Comparison of ENCODE assay signal across 1 cellular context in the genomic region with DNA sequence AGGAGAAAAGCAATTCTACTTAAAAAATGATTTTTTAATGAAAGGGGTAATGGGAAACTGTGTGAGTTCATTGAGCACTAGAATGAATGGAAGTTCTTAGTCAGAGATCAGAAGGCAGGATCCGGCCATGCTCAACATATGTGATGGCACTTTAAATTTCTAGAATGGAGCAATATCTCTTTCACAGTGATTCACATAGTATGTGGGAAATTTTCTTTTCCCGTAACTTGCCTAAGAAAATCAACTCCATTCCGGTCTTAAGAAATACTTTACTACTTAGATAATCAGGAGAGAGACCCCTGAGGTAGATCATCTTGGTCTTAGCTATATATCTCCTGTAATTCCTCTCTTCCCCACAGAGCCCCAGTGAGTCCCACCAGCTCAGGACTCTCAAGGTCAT.
TF ChIP-seq lines count a peak whose summit lies in the region.

No MANE protein-coding gene starts in this region.

TF ChIP-seq in HepG2, 621 proteins besides CTCF, POLR2A, EP300 and RAD21 (continued from another document):
- TF ChIP-seq, protein P1, sequence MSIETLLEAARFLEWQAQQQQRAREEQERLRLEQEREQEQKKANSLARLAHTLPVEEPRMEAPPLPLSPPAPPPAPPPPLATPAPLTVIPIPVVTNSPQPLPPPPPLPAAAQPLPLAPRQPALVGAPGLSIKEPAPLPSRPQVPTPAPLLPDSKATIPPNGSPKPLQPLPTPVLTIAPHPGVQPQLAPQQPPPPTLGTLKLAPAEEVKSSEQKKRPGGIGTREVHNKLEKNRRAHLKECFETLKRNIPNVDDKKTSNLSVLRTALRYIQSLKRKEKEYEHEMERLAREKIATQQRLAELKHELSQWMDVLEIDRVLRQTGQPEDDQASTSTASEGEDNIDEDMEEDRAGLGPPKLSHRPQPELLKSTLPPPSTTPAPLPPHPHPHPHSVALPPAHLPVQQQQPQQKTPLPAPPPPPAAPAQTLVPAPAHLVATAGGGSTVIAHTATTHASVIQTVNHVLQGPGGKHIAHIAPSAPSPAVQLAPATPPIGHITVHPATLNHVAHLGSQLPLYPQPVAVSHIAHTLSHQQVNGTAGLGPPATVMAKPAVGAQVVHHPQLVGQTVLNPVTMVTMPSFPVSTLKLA (IDR thresholded peaks at IDR 0.05): no peak
- TF ChIP-seq, protein P2, sequence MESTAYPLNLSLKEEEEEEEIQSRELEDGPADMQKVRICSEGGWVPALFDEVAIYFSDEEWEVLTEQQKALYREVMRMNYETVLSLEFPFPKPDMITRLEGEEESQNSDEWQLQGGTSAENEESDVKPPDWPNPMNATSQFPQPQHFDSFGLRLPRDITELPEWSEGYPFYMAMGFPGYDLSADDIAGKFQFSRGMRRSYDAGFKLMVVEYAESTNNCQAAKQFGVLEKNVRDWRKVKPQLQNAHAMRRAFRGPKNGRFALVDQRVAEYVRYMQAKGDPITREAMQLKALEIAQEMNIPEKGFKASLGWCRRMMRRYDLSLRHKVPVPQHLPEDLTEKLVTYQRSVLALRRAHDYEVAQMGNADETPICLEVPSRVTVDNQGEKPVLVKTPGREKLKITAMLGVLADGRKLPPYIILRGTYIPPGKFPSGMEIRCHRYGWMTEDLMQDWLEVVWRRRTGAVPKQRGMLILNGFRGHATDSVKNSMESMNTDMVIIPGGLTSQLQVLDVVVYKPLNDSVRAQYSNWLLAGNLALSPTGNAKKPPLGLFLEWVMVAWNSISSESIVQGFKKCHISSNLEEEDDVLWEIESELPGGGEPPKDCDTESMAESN (CRISPR knock-in tag; conservative IDR thresholded peaks at IDR 0.05): no peak
- TF ChIP-seq JDP2 (CRISPR knock-in tag; IDR thresholded peaks at IDR 0.05; ENCODE audit: borderline replicate concordance): no peak
- TF ChIP-seq SMARCE1 (IDR thresholded peaks at IDR 0.05; ENCODE audit: borderline replicate concordance): no peak
- TF ChIP-seq ZFP1 (CRISPR knock-in tag; IDR thresholded peaks at IDR 0.05): no peak
- TF ChIP-seq ZHX2 (IDR thresholded peaks at IDR 0.05; ENCODE audit: low read depth): no peak
- no peak for TF ChIP-seq ZHX2 (CRISPR knock-in tag; IDR thresholded peaks at IDR 0.05; ENCODE audit: borderline replicate concordance)
- TF ChIP-seq, protein P3, sequence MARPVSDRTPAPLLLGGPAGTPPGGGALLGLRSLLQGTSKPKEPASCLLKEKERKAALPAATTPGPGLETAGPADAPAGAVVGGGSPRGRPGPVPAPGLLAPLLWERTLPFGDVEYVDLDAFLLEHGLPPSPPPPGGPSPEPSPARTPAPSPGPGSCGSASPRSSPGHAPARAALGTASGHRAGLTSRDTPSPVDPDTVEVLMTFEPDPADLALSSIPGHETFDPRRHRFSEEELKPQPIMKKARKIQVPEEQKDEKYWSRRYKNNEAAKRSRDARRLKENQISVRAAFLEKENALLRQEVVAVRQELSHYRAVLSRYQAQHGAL (CRISPR knock-in tag; IDR thresholded peaks at IDR 0.05; ENCODE audit: not compliant biosample characterization): no peak
